In genomic region chr10:84194424-84195043, GRCh38 we compare ENCODE assay signal across 9 cellular contexts.
DNase-seq lines count a peak whose midpoint lies in the region; ATAC-seq lines count a peak whose summit lies in the region.
"Had no signal": no experiment of that assay in that cellular context is flagged by ENCODE, and none has a peak within 500 bp of the region (broad histone marks: within the 10 kb centered on the region; RNA-seq: fewer than 3 reads in every experiment).

TSS of gene CDHR1 (plus strand) at chr10:84194537. CDS start at chr10:84194761, 224 bp downstream.

- H3K27me3 ChIP-seq in BLaER1 treated with 17β-estradiol and CSF1 and Interleukin-3, amounts not matched to agents 10 nM and 100 nM: peaks cover 36 to 51% (median 45%) of the 10 kb centered on the region in 11 experiments
- peaks cover 6 to 26% of the 10 kb centered on the region in 2 donors for H3K27me3 ChIP-seq in muscle layer of colon (ENCODE audit: control insufficient read depth in 1 of 2, insufficient read depth in 2 of 2, low read length in 2 of 2)

- H3K9me3 ChIP-seq in BLaER1 treated with 17β-estradiol and CSF1 and Interleukin-3, amounts not matched to agents 10 nM and 100 nM (replicated peaks in 1 of 11): peaks cover 0 to 5% (median 0%) of the 10 kb centered on the region in 11 experiments; a peak in 1 of 22 replicates
- H3K9me3 ChIP-seq in muscle layer of colon (ENCODE audit: low read length): no peaks in the 10 kb centered on the region

- H3K27ac Mint-ChIP-seq in T-helper 2 cell treated with Interferon-gamma antibody and Interleukin-4, amounts not matched to agents 5 μg/mL and 100 μg/mL, for 36 hours: no peak within 1 kb of the TSS
- H3K27ac Mint-ChIP-seq in stimulated activated naive CD8-positive, alpha-beta T cell treated with anti-CD3 and anti-CD28 coated beads, Interleukin-15, amount 100 ng/mL, for 72 hours: no peak within 1 kb of the TSS

- H3K27ac ChIP-seq in BLaER1 treated with 17β-estradiol and CSF1 and Interleukin-3, amounts not matched to agents 10 nM and 100 nM: no peak within 1 kb of the TSS
- no peak within 1 kb of the TSS for H3K27ac ChIP-seq in muscle layer of colon (ENCODE audit: low read depth, low read length)
- H3K27ac ChIP-seq: HL-60 had no signal

- H3K4me1 Mint-ChIP-seq in T-helper 2 cell treated with Interferon-gamma antibody and Interleukin-4, amounts not matched to agents 5 μg/mL and 100 μg/mL, for 36 hours (ENCODE audit: low read depth): peaks cover 5% of the 10 kb centered on the region
- H3K4me1 Mint-ChIP-seq in stimulated activated naive CD8-positive, alpha-beta T cell treated with anti-CD3 and anti-CD28 coated beads, Interleukin-15, amount 100 ng/mL, for 72 hours: peaks cover 14% of the 10 kb centered on the region

- peak within 1 kb of the TSS in 4 of 10 experiments; percentile 23 to 53 (median 29); a peak in 6 of 20 replicates for H3K4me3 ChIP-seq in BLaER1 treated with 17β-estradiol and CSF1 and Interleukin-3, amounts not matched to agents 10 nM and 100 nM
- H3K4me3 ChIP-seq in muscle layer of colon (ENCODE audit: low read depth in 1 of 2, low read length in 2 of 2): peak within 1 kb of the TSS; percentile 36 to 51

- H3K9ac ChIP-seq in BLaER1 treated with 17β-estradiol and CSF1 and Interleukin-3, amounts not matched to agents 10 nM and 100 nM: no peak within 1 kb of the TSS
- H3K9ac ChIP-seq in muscle layer of colon (ENCODE audit: low read length): no peak within 1 kb of the TSS

- peak within 1 kb of the TSS; percentile 11 to 67 (median 39); a peak in 16 of 22 replicates for H3K4me2 ChIP-seq in BLaER1 treated with 17β-estradiol and CSF1 and Interleukin-3, amounts not matched to agents 10 nM and 100 nM

- H3K9me3 Mint-ChIP-seq in T-helper 2 cell treated with Interferon-gamma antibody and Interleukin-4, amounts not matched to agents 5 μg/mL and 100 μg/mL, for 36 hours: no peaks in the 10 kb centered on the region
- H3K9me3 Mint-ChIP-seq in stimulated activated naive CD8-positive, alpha-beta T cell treated with anti-CD3 and anti-CD28 coated beads, Interleukin-15, amount 100 ng/mL, for 72 hours: no peaks in the 10 kb centered on the region

- peak; percentile 38 for DNase-seq in GM19240 (ENCODE audit: insufficient read length, low spot score)
- DNase-seq in T-helper 2 cell treated with Interferon-gamma antibody and Interleukin-4, amounts not matched to agents 5 μg/mL and 100 μg/mL, for 36 hours (ENCODE audit: low spot score): peak; percentile 21
- DNase-seq in ecto neural progenitor cell (ENCODE audit: low spot score): peak; percentile 83
- DNase-seq in stimulated activated naive CD8-positive, alpha-beta T cell treated with anti-CD3 and anti-CD28 coated beads, Interleukin-15, amount 100 ng/mL, for 72 hours: peak; percentile 32 to 49
- no peak for DNase-seq in SHP77 (lab: John Stamatoyannopoulos, UW)

- no peaks in the 10 kb centered on the region; a peak in 1 of 20 replicates for H3K4me1 ChIP-seq in BLaER1 treated with 17β-estradiol and CSF1 and Interleukin-3, amounts not matched to agents 10 nM and 100 nM
- H3K4me1 ChIP-seq in muscle layer of colon (ENCODE audit: insufficient read depth, low read length): peaks cover 35% of the 10 kb centered on the region

- H3K36me3 Mint-ChIP-seq in T-helper 2 cell treated with Interferon-gamma antibody and Interleukin-4, amounts not matched to agents 5 μg/mL and 100 μg/mL, for 36 hours (ENCODE audit: low read depth): no peaks in the 10 kb centered on the region

- H4K20me1 ChIP-seq in BLaER1 treated with 17β-estradiol and CSF1 and Interleukin-3, amounts not matched to agents 10 nM and 100 nM: peaks cover 0 to 8% (median 0%) of the 10 kb centered on the region in 11 experiments; a peak in 2 of 22 replicates

- no peak within 1 kb of the TSS for H3K4me3 Mint-ChIP-seq in T-helper 2 cell treated with Interferon-gamma antibody and Interleukin-4, amounts not matched to agents 5 μg/mL and 100 μg/mL, for 36 hours
- peak within 1 kb of the TSS; percentile 42 to 77 for H3K4me3 Mint-ChIP-seq in stimulated activated naive CD8-positive, alpha-beta T cell treated with anti-CD3 and anti-CD28 coated beads, Interleukin-15, amount 100 ng/mL, for 72 hours

- peak; percentile 78 for ATAC-seq in HG03354 (IDR thresholded peaks at IDR 0.05; ENCODE audit: poor library complexity, severe bottlenecking, unreplicated experiment)
- peak; percentile 71 for ATAC-seq in stimulated activated naive CD8-positive, alpha-beta T cell treated with anti-CD3 and anti-CD28 coated beads, Interleukin-15, amount 100 ng/mL, for 72 hours

- no peaks in the 10 kb centered on the region for H3K36me3 ChIP-seq in BLaER1 treated with 17β-estradiol and CSF1 and Interleukin-3, amounts not matched to agents 10 nM and 100 nM
- H3K36me3 ChIP-seq in muscle layer of colon (ENCODE audit: insufficient read depth, low read length): no peaks in the 10 kb centered on the region

- H3K27me3 Mint-ChIP-seq in T-helper 2 cell treated with Interferon-gamma antibody and Interleukin-4, amounts not matched to agents 5 μg/mL and 100 μg/mL, for 36 hours (ENCODE audit: low read depth): peaks cover 51% of the 10 kb centered on the region
- H3K27me3 Mint-ChIP-seq in stimulated activated naive CD8-positive, alpha-beta T cell treated with anti-CD3 and anti-CD28 coated beads, Interleukin-15, amount 100 ng/mL, for 72 hours: peaks cover 46% of the 10 kb centered on the region

Comparison
In these comparisons a context has a peak if more than half of its experiments do, and no peak if none do; other contexts are left out.
1. DNase-seq: peak in GM19240 (single experiment), T-helper 2 cell treated with Interferon-gamma antibody and Interleukin-4, amounts not matched to agents 5 μg/mL and 100 μg/mL, for 36 hours (single experiment), ecto neural progenitor cell (single experiment) and stimulated activated naive CD8-positive, alpha-beta T cell treated with anti-CD3 and anti-CD28 coated beads, Interleukin-15, amount 100 ng/mL, for 72 hours (2 of 2); none in SHP77 (0 of 2).